Comparison of ENCODE assay signal across 19 cellular contexts in genomic region chr9:90167920-90168319, GRCh38.
A peak's percentile ranks its signal among the peaks of the same experiment; 100 is the strongest.
DNase-seq lines count a peak whose midpoint lies in the region; ATAC-seq, FAIRE-seq and TF ChIP-seq lines count a peak whose summit lies in the region.
"Had no signal": no experiment of that assay in that cellular context is flagged by ENCODE, and none has a peak within 500 bp of the region (broad histone marks: within the 10 kb centered on the region; RNA-seq: fewer than 3 reads in every experiment).

No MANE protein-coding gene starts in this region.

- POLR2A ChIA-PET in RWPE1 (lab: Yijun Ruan, JAX; ENCODE audit: low non-redundant PET) = no interaction called here

- WGBS in small intestine, 3 donors = 11 to 23% (median 21%) methylated on average over 2 of the region's 2 CpGs

- CTCF ChIA-PET in RWPE1 (lab: Yijun Ruan, JAX) = interaction anchor here (0.7 kb wide), 1 partner anchor 66 kb away, joined by 5 read pairs; no protein-coding TSS in a partner anchor

- no peaks in the 10 kb centered on the region for H3K9me3 ChIP-seq in colonic mucosa
- no peaks in the 10 kb centered on the region for H3K9me3 ChIP-seq in small intestine (ENCODE audit: control insufficient read depth, low read depth)
- no peaks in the 10 kb centered on the region for H3K9me3 ChIP-seq in kidney (ENCODE audit: control insufficient read depth in 1 of 2, low read length in 2 of 2)

- FAIRE-seq in small intestine (lab: Jason Lieb, UNC) (no peak), kidney (lab: Jason Lieb, UNC) (no peak)
- FAIRE-seq: GM12892, K562 had no signal

- intact Hi-C loops in colonic mucosa (cut with DNase I) (no loop called here), kidney (cut with DNase I) (no loop called here)

- H3K4me1 ChIP-seq in colonic mucosa (no peaks in the 10 kb centered on the region), small intestine (ENCODE audit: control insufficient read depth in 2 of 2, insufficient read depth in 1 of 2, low read depth in 1 of 2, low read length in 1 of 2) (peaks cover 5 to 9% of the 10 kb centered on the region in 2 donors), kidney (ENCODE audit: control insufficient read depth in 1 of 2, insufficient read depth in 1 of 2, low read depth in 1 of 2, low read length in 2 of 2) (no peaks in the 10 kb centered on the region)

- DNase-seq in NCI-H1417 (lab: John Stamatoyannopoulos, UW) = peak in 2 of 3 experiments; percentile 9 to 46
- DNase-seq in NCI-H1417 treated with DMSO at 0.1 percent for 48 hours (lab: John Stamatoyannopoulos, UW) = no peak
- peak; percentile 22 for DNase-seq in NCI-H1092 (lab: John Stamatoyannopoulos, UW)
- no peak for DNase-seq in colonic mucosa
- peak; percentile 40 for DNase-seq in small intestine
- DNase-seq in RWPE1 (ENCODE audit: low spot score) = no peak
- no peak for DNase-seq in kidney
- DNase-seq: 8988T; Calu3; CD4-positive, alpha-beta memory T cell; GF-D8; NCI-H1694; NCI-H69; OCI-M1; RPMI8226 had no signal

- TF ChIP-seq CTCF in colonic mucosa (IDR thresholded peaks at IDR 0.05) (no peak), RWPE1 (conservative IDR thresholded peaks at IDR 0.05; ENCODE audit: low read depth) (no peak), kidney (IDR thresholded peaks at IDR 0.05; ENCODE audit: borderline replicate concordance, extremely low read depth, insufficient read depth) (no peak)

- H3K27ac ChIP-seq in colonic mucosa = peak overlapping the region; percentile 76
- H3K27ac ChIP-seq in small intestine (ENCODE audit: low read depth in 1 of 2, low read length in 1 of 2) = peak overlapping the region in 1 of 2 donors; percentile 14
- H3K27ac ChIP-seq in RWPE1 = no peak overlapping the region
- H3K27ac ChIP-seq in kidney (ENCODE audit: low read depth in 2 of 2, low read length in 2 of 2) = no peak overlapping the region

- H3K4me3 ChIP-seq in colonic mucosa (no peak overlapping the region), small intestine (ENCODE audit: low read depth in 1 of 2, low read length in 2 of 2) (no peak overlapping the region), kidney (ENCODE audit: low read length in 2 of 2) (no peak overlapping the region)
- H3K4me3 ChIP-seq: GM23338, K562 had no signal

- no peaks in the 10 kb centered on the region for H3K36me3 ChIP-seq in colonic mucosa
- no peaks in the 10 kb centered on the region for H3K36me3 ChIP-seq in small intestine (ENCODE audit: control insufficient read depth in 2 of 2, insufficient read depth in 2 of 2, low read length in 2 of 2)
- H3K36me3 ChIP-seq in kidney (ENCODE audit: control insufficient read depth in 1 of 2, insufficient read depth in 2 of 2, low read length in 2 of 2) = no peaks in the 10 kb centered on the region

- no peak for ATAC-seq in GM21360 (IDR thresholded peaks at IDR 0.05; ENCODE audit: unreplicated experiment)
- ATAC-seq: GM23338, K562 had no signal

- H3K9ac ChIP-seq in colonic mucosa (ENCODE audit: low read depth in 2 of 2, low read length in 2 of 2) = peak overlapping the region in 1 of 2 donors; percentile 58
- H3K9ac ChIP-seq in kidney (ENCODE audit: low read length in 2 of 2) = no peak overlapping the region

- H3K27me3 ChIP-seq in colonic mucosa (no peaks in the 10 kb centered on the region), small intestine (ENCODE audit: control insufficient read depth in 2 of 2, insufficient read depth in 2 of 2, low read length in 2 of 2) (no peaks in the 10 kb centered on the region)

Comparison
In these comparisons a context has a peak if more than half of its experiments do, and no peak if none do; other contexts are left out.
1. DNase-seq: peak in NCI-H1417 (2 of 3), NCI-H1092 (single experiment) and small intestine (single experiment); none in NCI-H1417 treated with DMSO at 0.1 percent for 48 hours (single experiment), colonic mucosa (single experiment), RWPE1 (single experiment) and kidney (single experiment).